9 cellular contexts compared by ENCODE assay signal in genomic region chr9:117704024-117704575, GRCh38. TPM values are rescaled to one million over a fixed set of nuclear protein-coding genes. Genes with fewer than 3 reads are reported as not detected.
A peak's percentile ranks its signal among the peaks of the same experiment; 100 is the strongest.
DNase-seq lines count a peak whose midpoint lies in the region; ATAC-seq and TF ChIP-seq lines count a peak whose summit lies in the region.
"Had no signal": no experiment of that assay in that cellular context is flagged by ENCODE, and none has a peak within 500 bp of the region (broad histone marks: within the 10 kb centered on the region; RNA-seq: fewer than 3 reads in every experiment).

Gene TLR4 (plus strand): TSS chr9:117704403. CDS start chr9:117704473, 70 bp downstream.

- 3 to 12% methylated on average over 13 of the region's 13 CpGs for WGBS in aorta, 2 donors

- intact Hi-C loops in aorta (cut with DNase I): loop anchor here in 1 of 2 donors (5.0 kb wide), 1 partner anchor 73 kb away; no protein-coding TSS in a partner anchor

- POLR2A ChIA-PET in RWPE1 (lab: Yijun Ruan, JAX; ENCODE audit: low non-redundant PET): no interaction called here

- no peak within 1 kb of the TSS for H3K4me3 Mint-ChIP-seq in activated T-cell treated with anti-CD3 and anti-CD28 coated beads, Interleukin-2, amount 50 U/mL, for 4 hours
- peak within 1 kb of the TSS; percentile 78 to 91 (median 87) for H3K4me3 Mint-ChIP-seq in naive B cell

- no peaks in the 10 kb centered on the region for H3K27me3 ChIP-seq in aorta (ENCODE audit: control insufficient read depth in 1 of 2, insufficient read depth in 2 of 2, low read length in 1 of 2)

- no peaks in the 10 kb centered on the region for H3K9me3 Mint-ChIP-seq in activated T-cell treated with anti-CD3 and anti-CD28 coated beads, Interleukin-2, amount 50 U/mL, for 4 hours
- H3K9me3 Mint-ChIP-seq in naive B cell: no peaks in the 10 kb centered on the region

- CTCF ChIA-PET in RWPE1 (lab: Yijun Ruan, JAX): no interaction called here

- H3K4me1 Mint-ChIP-seq in activated T-cell treated with anti-CD3 and anti-CD28 coated beads, Interleukin-2, amount 50 U/mL, for 4 hours (ENCODE audit: low read depth): no peaks in the 10 kb centered on the region
- peaks cover 31 to 41% (median 33%) of the 10 kb centered on the region in 3 donors for H3K4me1 Mint-ChIP-seq in naive B cell

- no peak for TF ChIP-seq CTCF in RWPE1 (conservative IDR thresholded peaks at IDR 0.05; ENCODE audit: low read depth)
- TF ChIP-seq CTCF in epithelial cell of proximal tubule (conservative IDR thresholded peaks at IDR 0.05; ENCODE audit: low read depth, low read length): no peak

- H3K36me3 Mint-ChIP-seq in activated T-cell treated with anti-CD3 and anti-CD28 coated beads, Interleukin-2, amount 50 U/mL, for 4 hours (ENCODE audit: insufficient read depth): no peaks in the 10 kb centered on the region
- no peaks in the 10 kb centered on the region for H3K36me3 Mint-ChIP-seq in naive B cell

- peaks cover 3% of the 10 kb centered on the region for H3K27me3 Mint-ChIP-seq in activated T-cell treated with anti-CD3 and anti-CD28 coated beads, Interleukin-2, amount 50 U/mL, for 4 hours (ENCODE audit: low read depth)
- peaks cover 0 to 4% (median 0%) of the 10 kb centered on the region in 3 donors for H3K27me3 Mint-ChIP-seq in naive B cell

- H3K4me1 ChIP-seq in aorta (ENCODE audit: control insufficient read depth in 1 of 2, insufficient read depth in 2 of 2, low read length in 2 of 2): no peaks in the 10 kb centered on the region

- DNase-seq in activated T-cell treated with anti-CD3 and anti-CD28 coated beads for 1 hour (ENCODE audit: low read depth) (peak; percentile 0), RWPE1 (ENCODE audit: low spot score) (peak; percentile 61), epithelial cell of proximal tubule (ENCODE audit: low read depth) (no peak), naive B cell (peak; percentile 73), aorta (peak; percentile 80 to 82), GOT3 (lab: John Stamatoyannopoulos, UW) (no peak)
- DNase-seq in activated T-cell treated with anti-CD3 and anti-CD28 coated beads, Interleukin-2, amount 50 U/mL, for 4 hours: no peak
- DNase-seq: DND-41 had no signal

- no peak for ATAC-seq in activated T-cell treated with anti-CD3 and anti-CD28 coated beads, Interleukin-2, amount 50 U/mL, for 4 hours
- peak; percentile 99 for ATAC-seq in HG03064 (IDR thresholded peaks at IDR 0.05; ENCODE audit: low read depth, unreplicated experiment)
- ATAC-seq in naive B cell (ENCODE audit: low read depth in 2 of 2): peak; percentile 98
- peak; percentile 83 for ATAC-seq in aorta (ENCODE audit: low FRiP score)

- no peaks in the 10 kb centered on the region for H3K36me3 ChIP-seq in aorta (ENCODE audit: control insufficient read depth in 1 of 2, insufficient read depth in 2 of 2, low read length in 1 of 2)

- H3K4me3 ChIP-seq in epithelial cell of proximal tubule (ENCODE audit: low read depth, low read length) (peak within 1 kb of the TSS; percentile 51), aorta (ENCODE audit: low read length in 2 of 2) (peak within 1 kb of the TSS; percentile 40 to 76)

- H3K9me3 ChIP-seq in aorta (ENCODE audit: control insufficient read depth, low read length): no peaks in the 10 kb centered on the region

- H3K27ac Mint-ChIP-seq in naive B cell: peak within 1 kb of the TSS; percentile 46 to 92 (median 72)

- H3K27ac ChIP-seq in RWPE1 (peak within 1 kb of the TSS; percentile 64), aorta (ENCODE audit: low read depth in 1 of 2, low read length in 2 of 2) (peak within 1 kb of the TSS; percentile 68 to 98)

RNA-seq across cellular contexts. Expression of gene TLR4, which starts in this region (rescaled TPM):
- under 1 TPM in 2 of 3 donors, not detected in 1; 0.05 to 0.08 TPM for total RNA-seq in activated T-cell treated with anti-CD3 and anti-CD28 coated beads, Interleukin-2, amount 50 U/mL, for 4 hours
- 1.7 and 7.2 TPM in 2 replicates for total RNA-seq in epithelial cell of proximal tubule
- 1 to 10 TPM in 5 of 6 donors, under 1 TPM in 1; 0.68 to 3.3 (median 1.8) TPM for polyA plus RNA-seq in naive B cell (ENCODE audit: low read depth in 6 of 6)
- total RNA-seq in aorta: 10 to 100 TPM; 35.0 to 37.2 TPM
- 10 to 100 TPM; 12.8 to 17.9 TPM for polyA plus RNA-seq in aorta

Comparison
In these comparisons a context has a peak if more than half of its experiments do, and no peak if none do; other contexts are left out.
1. DNase-seq: peak in activated T-cell treated with anti-CD3 and anti-CD28 coated beads for 1 hour (single experiment), RWPE1 (single experiment), naive B cell (single experiment) and aorta (2 of 2); none in activated T-cell treated with anti-CD3 and anti-CD28 coated beads, Interleukin-2, amount 50 U/mL, for 4 hours (single experiment), epithelial cell of proximal tubule (single experiment) and GOT3 (single experiment).
2. ATAC-seq: peak in HG03064 (single experiment), naive B cell (2 of 2) and aorta (single experiment); none in activated T-cell treated with anti-CD3 and anti-CD28 coated beads, Interleukin-2, amount 50 U/mL, for 4 hours (0 of 2).